ENCODE assay signal across 1 cellular context in the genomic region with DNA sequence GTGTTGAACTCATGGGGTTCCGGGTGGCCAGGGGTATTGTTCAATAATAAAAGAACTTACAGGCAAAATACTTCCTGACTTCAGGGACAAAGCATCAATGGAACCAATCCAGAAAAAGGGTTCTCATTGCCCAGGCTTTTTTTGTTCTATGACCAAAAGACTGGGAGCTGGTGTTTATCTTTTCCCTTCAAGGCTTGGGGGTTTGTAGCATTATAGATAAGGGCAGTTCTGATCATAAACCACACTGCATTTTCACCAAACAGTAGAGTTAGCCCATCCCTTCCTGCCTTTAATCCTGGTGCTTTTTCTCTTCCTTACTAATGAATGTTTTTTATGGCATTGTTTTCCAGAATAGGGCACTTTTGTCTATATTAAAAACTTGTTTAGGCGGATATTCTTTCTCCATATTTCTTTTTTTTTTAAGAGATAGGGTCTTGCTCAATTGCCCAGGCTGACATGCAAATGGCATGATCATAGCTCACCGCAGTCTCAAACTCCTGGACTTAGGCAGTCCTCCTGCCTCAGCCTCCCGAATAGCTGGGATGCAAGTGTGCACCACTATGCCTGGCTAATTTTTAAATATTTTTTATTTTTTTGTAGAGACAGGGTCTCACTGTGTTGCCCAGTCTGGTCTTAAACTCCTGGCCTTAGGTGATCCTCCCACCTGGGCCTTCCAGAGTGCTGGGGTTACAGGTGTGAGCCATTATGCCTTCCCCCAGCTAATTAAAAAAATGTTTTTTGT.
TF ChIP-seq lines count a peak whose summit lies in the region.

No MANE protein-coding gene starts in this region.

TF ChIP-seq in HepG2, 621 proteins besides CTCF, POLR2A, EP300 and RAD21 (continued from another document):
- TF ChIP-seq NR1H2 (CRISPR knock-in tag; IDR thresholded peaks at IDR 0.05; ENCODE audit: borderline replicate concordance, low read depth): no peak
- TF ChIP-seq CC2D1A (CRISPR knock-in tag; IDR thresholded peaks at IDR 0.05): no peak
- TF ChIP-seq, protein P1, sequence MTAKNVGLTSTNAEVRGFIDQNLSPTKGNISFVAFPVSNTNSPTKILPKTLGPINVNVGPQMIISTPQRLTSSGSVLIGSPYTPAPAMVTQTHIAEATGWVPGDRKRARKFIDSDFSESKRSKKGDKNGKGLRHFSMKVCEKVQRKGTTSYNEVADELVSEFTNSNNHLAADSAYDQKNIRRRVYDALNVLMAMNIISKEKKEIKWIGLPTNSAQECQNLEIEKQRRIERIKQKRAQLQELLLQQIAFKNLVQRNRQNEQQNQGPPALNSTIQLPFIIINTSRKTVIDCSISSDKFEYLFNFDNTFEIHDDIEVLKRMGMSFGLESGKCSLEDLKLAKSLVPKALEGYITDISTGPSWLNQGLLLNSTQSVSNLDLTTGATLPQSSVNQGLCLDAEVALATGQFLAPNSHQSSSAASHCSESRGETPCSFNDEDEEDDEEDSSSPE (CRISPR knock-in tag; IDR thresholded peaks at IDR 0.05): no peak
- TF ChIP-seq NFIB (CRISPR knock-in tag; IDR thresholded peaks at IDR 0.05; ENCODE audit: borderline replicate concordance): no peak
- TF ChIP-seq ZNF556 (CRISPR knock-in tag; IDR thresholded peaks at IDR 0.05; ENCODE audit: borderline replicate concordance): no peak
TF ChIP-seq in HepG2: peak in this region for 0.
